In the genomic region with DNA sequence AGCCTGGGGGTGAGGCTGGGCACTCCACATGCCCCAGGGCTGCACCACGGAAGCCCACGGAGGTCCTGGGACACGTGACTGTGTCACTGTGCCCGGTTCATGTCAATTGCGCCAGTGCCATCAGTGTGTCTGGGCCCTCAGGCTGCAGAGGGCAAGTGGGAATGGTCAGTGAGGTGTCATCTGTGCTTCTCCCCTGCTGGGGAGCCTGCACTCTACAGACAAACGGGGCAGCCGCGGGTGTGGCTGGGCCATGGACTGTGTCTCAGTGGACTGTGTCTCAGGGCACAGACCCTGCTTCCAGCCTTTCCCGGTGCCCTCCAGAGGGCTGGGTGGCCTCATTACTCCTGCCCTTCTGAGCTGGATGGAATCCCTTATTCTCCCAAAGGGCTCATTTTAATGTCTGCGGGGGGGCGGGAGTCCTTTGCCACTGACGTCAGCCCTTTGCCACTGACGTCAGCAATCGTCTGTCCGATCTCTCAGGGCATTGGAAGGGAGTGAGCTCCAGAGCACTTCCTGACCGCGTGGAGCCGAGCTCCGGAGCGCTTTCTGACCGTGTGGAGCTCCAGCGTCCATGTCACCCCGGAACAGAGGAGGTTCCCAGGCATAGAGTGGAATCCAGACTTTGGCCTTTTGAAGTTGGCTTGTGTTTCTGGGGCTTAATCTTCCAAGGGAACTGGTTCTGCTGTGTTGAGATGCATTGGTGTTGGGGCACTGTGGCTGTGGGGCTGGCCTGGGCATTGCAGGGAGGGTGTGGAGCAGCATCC, we compare ENCODE assay signal across 18 cellular contexts.
"Had no signal": no experiment of that assay in that cellular context is flagged by ENCODE, and none has a peak within 500 bp of the region (broad histone marks: within the 10 kb centered on the region; RNA-seq: fewer than 3 reads in every experiment).

No MANE protein-coding gene starts in this region.

- FAIRE-seq: endometrium, TTC549 had no signal

- H3K36me3 ChIP-seq: colonic mucosa, ovary, vagina had no signal

- H3K27me3 ChIP-seq: body of pancreas, colonic mucosa, ovary, tibial nerve, vagina had no signal

- ATAC-seq: activated naive CD4-positive, alpha-beta T cell treated with anti-CD3 and anti-CD28 coated beads, Interleukin-2, amount 50 U/mL, for 72 hours; activated T-cell treated with anti-CD3 and anti-CD28 coated beads, Interleukin-2, amount 50 U/mL, for 72 hours; body of pancreas had no signal

- H3K4me3 ChIP-seq: body of pancreas, colonic mucosa, ovary, tibial nerve, vagina had no signal

- H3K4me1 ChIP-seq: body of pancreas, colonic mucosa had no signal

- H3K27ac ChIP-seq: body of pancreas, colonic mucosa, ovary, vagina had no signal

- H3K9me3 ChIP-seq: body of pancreas, colonic mucosa, ovary, tibial nerve, vagina had no signal

- DNase-seq: activated CD4-positive, alpha-beta T cell treated with anti-CD3 and anti-CD28 coated beads, Interleukin-2, amount 10 ng/mL, durations not matched to agents 7 days and 5 days; activated CD8-positive, alpha-beta memory T cell treated with anti-CD3 and anti-CD28 coated beads, Interleukin-2, amount 50 U/mL, for 48 hours; activated gamma-delta T cell; activated T-cell treated with anti-CD3 and anti-CD28 coated beads, Interleukin-2, amount 50 U/mL, for 72 hours; amniotic stem cell; body of pancreas; central memory CD4-positive, alpha-beta T cell; colonic mucosa; nephron progenitor cell; ovary; stimulated activated CD4-positive, alpha-beta T cell treated with anti-CD3 and anti-CD28 coated beads, Interleukin-15, amount 100 ng/mL, for 24 hours; stimulated activated CD4-positive, alpha-beta T cell treated with anti-CD3 and anti-CD28 coated beads, Interleukin-4, amount 100 ng/mL, for 1 hour; stimulated activated naive CD4-positive, alpha-beta T cell had no signal
